31 cellular contexts compared by ENCODE assay signal in genomic region chr5:110431603-110432002, GRCh38.
"Had no signal": no experiment of that assay in that cellular context is flagged by ENCODE, and none has a peak within 500 bp of the region (broad histone marks: within the 10 kb centered on the region; RNA-seq: fewer than 3 reads in every experiment).

No MANE protein-coding gene starts in this region.

- H3K36me3 ChIP-seq: adrenal gland, ascending aorta, brain microvascular endothelial cell, breast epithelium, cardiac muscle cell had no signal

- H3K27ac ChIP-seq: adrenal gland, ascending aorta, body of pancreas, brain microvascular endothelial cell, breast epithelium, cardiac muscle cell had no signal

- H3K27me3 ChIP-seq: adrenal gland, ascending aorta, body of pancreas, brain microvascular endothelial cell, breast epithelium, cardiac muscle cell had no signal

- ATAC-seq: activated naive CD4-positive, alpha-beta T cell treated with anti-CD3 and anti-CD28 coated beads, Interleukin-2, amount 50 U/mL, for 72 hours; activated naive CD8-positive, alpha-beta T cell treated with anti-CD3 and anti-CD28 coated beads, Interleukin-2, amount 50 U/mL, for 24 hours; activated T-cell treated with anti-CD3 and anti-CD28 coated beads, Interleukin-2, amount 50 U/mL, for 4 hours; activated T-cell treated with anti-CD3 and anti-CD28 coated beads, Interleukin-2, amount 50 U/mL, for 72 hours; activated T-helper 17 cell treated with anti-CD3 and anti-CD28 coated beads, Interleukin-2, amount 50 U/mL, for 72 hours; body of pancreas had no signal

- DNase-seq: activated effector memory CD4-positive, alpha-beta T cell treated with anti-CD3 and anti-CD28 coated beads, Interleukin-2, amount 50 U/mL, for 16 hours; activated effector memory CD4-positive, alpha-beta T cell treated with Interleukin-2 at 50 U/mL for 16 hours; activated gamma-delta T cell; activated gamma-delta T cell treated with Interleukin-2 at 50 U/mL for 16 hours; activated naive CD4-positive, alpha-beta T cell; activated naive CD4-positive, alpha-beta T cell treated with anti-CD3 and anti-CD28 coated beads for 36 hours; activated naive CD4-positive, alpha-beta T cell treated with anti-CD3 and anti-CD28 coated beads, Interleukin-2, amount 10 ng/mL, durations not matched to agents 7 days and 5 days; activated naive CD4-positive, alpha-beta T cell treated with anti-CD3 and anti-CD28 coated beads, Interleukin-2, amount 50 U/mL, for 16 hours; activated naive CD4-positive, alpha-beta T cell treated with Interleukin-2 at 50 U/mL for 16 hours; activated naive CD8-positive, alpha-beta T cell treated with anti-CD3 and anti-CD28 coated beads for 36 hours; activated naive CD8-positive, alpha-beta T cell treated with anti-CD3 and anti-CD28 coated beads, Interleukin-2, amount 10 ng/mL, durations not matched to agents 7 days and 5 days; activated naive CD8-positive, alpha-beta T cell treated with anti-CD3 and anti-CD28 coated beads, Interleukin-2, amount 50 U/mL, for 24 hours; activated T-cell treated with anti-CD3 and anti-CD28 coated beads, Interleukin-2, amount 50 U/mL, for 24 hours; activated T-cell treated with anti-CD3 and anti-CD28 coated beads, Interleukin-2, amount 50 U/mL, for 4 hours; activated T-cell treated with anti-CD3 and anti-CD28 coated beads, Interleukin-2, amount 50 U/mL, for 48 hours; activated T-cell treated with anti-CD3 and anti-CD28 coated beads, Interleukin-2, amount 50 U/mL, for 72 hours; adrenal gland; amniotic stem cell; amygdala; anterior cingulate cortex; aorta; body of pancreas; brain microvascular endothelial cell; caudate nucleus; central memory CD4-positive, alpha-beta T cell; cerebellar nuclear complex had no signal

- H3K4me3 ChIP-seq: adrenal gland, ascending aorta, body of pancreas, breast epithelium, cardiac muscle cell had no signal

- H3K9me3 ChIP-seq: adrenal gland, ascending aorta, body of pancreas, breast epithelium had no signal

- H3K4me1 ChIP-seq: adrenal gland, ascending aorta, body of pancreas, breast epithelium had no signal
